In the genomic region with DNA sequence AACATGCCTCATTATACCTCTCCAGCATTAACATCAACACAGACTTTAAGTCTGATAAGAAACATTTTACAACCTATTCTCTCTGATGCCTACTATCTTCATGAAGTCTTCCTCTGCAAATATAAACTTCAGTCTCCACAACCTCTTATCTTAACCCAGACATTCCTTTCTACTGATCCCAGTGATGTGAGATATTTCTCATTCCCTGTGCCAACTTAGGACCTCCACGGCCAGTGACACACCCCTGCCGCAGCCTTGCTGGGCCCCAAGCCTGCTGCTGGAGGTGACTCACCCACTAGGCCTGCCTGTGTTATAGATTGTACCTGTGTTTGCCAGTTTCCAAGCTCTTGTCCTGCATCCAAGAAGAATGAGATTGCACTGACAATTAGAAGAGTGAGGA, we compare ENCODE assay signal across 17 cellular contexts.
DNase-seq lines count a peak whose midpoint lies in the region; ATAC-seq and TF ChIP-seq lines count a peak whose summit lies in the region.
"Had no signal": no experiment of that assay in that cellular context is flagged by ENCODE, and none has a peak within 500 bp of the region (broad histone marks: within the 10 kb centered on the region; RNA-seq: fewer than 3 reads in every experiment).

No MANE protein-coding gene starts in this region.

- no peaks in the 10 kb centered on the region for H3K27me3 Mint-ChIP-seq in progenitor cell of endocrine pancreas
- no peaks in the 10 kb centered on the region for H3K27me3 Mint-ChIP-seq in activated CD8-positive, alpha-beta memory T cell treated with anti-CD3 and anti-CD28 coated beads, Interleukin-2, amount 10 ng/mL, durations not matched to agents 7 days and 5 days
- H3K27me3 Mint-ChIP-seq: CD4-positive, CD25-positive, alpha-beta regulatory T cell; CD8-positive, alpha-beta memory T cell had no signal

- H3F3A ChIP-seq in MM.1S (ENCODE audit: insufficient read depth, low read length): no peaks in the 10 kb centered on the region

- H3K36me3 Mint-ChIP-seq in progenitor cell of endocrine pancreas (ENCODE audit: insufficient read depth): peaks cover 4% of the 10 kb centered on the region
- H3K36me3 Mint-ChIP-seq in activated CD8-positive, alpha-beta memory T cell treated with anti-CD3 and anti-CD28 coated beads, Interleukin-2, amount 10 ng/mL, durations not matched to agents 7 days and 5 days: no peaks in the 10 kb centered on the region
- H3K36me3 Mint-ChIP-seq: CD4-positive, CD25-positive, alpha-beta regulatory T cell; CD8-positive, alpha-beta memory T cell had no signal

- no peaks in the 10 kb centered on the region for H3K36me3 ChIP-seq in MM.1S (replicated peaks; ENCODE audit: insufficient read depth, low read length)
- H3K36me3 ChIP-seq: BE2C had no signal

- no peaks in the 10 kb centered on the region for H3K9me2 ChIP-seq in MM.1S (replicated peaks; ENCODE audit: insufficient read depth, low read length)

- H2AFZ ChIP-seq in MM.1S (ENCODE audit: low read length): no peak overlapping the region

- ATAC-seq in activated CD8-positive, alpha-beta memory T cell treated with anti-CD3 and anti-CD28 coated beads, Interleukin-2, amount 10 ng/mL, durations not matched to agents 7 days and 5 days: no peak
- ATAC-seq: GM12878 had no signal

- H3K4me3 Mint-ChIP-seq in progenitor cell of endocrine pancreas (ENCODE audit: low read depth): no peak overlapping the region
- no peak overlapping the region for H3K4me3 Mint-ChIP-seq in activated CD8-positive, alpha-beta memory T cell treated with anti-CD3 and anti-CD28 coated beads, Interleukin-2, amount 10 ng/mL, durations not matched to agents 7 days and 5 days
- H3K4me3 Mint-ChIP-seq: CD4-positive, CD25-positive, alpha-beta regulatory T cell; CD8-positive, alpha-beta memory T cell had no signal

- H3K79me2 ChIP-seq in MM.1S (ENCODE audit: low read length): no peaks in the 10 kb centered on the region

- no peak overlapping the region for H3K4me2 ChIP-seq in MM.1S (ENCODE audit: low read depth, low read length)

- no peak overlapping the region for H3K27ac ChIP-seq in MM.1S (ENCODE audit: low read length)

- no peaks in the 10 kb centered on the region for H3K9me3 ChIP-seq in MM.1S (replicated peaks; ENCODE audit: insufficient read depth, low read length)
- H3K9me3 ChIP-seq: BE2C had no signal

- H3K9me3 Mint-ChIP-seq in progenitor cell of endocrine pancreas (ENCODE audit: low read depth): peaks cover 54% of the 10 kb centered on the region
- H3K9me3 Mint-ChIP-seq in activated CD8-positive, alpha-beta memory T cell treated with anti-CD3 and anti-CD28 coated beads, Interleukin-2, amount 10 ng/mL, durations not matched to agents 7 days and 5 days (ENCODE audit: low read depth): peaks cover 11% of the 10 kb centered on the region

- peak; percentile 87 for DNase-seq in HT1080 (ENCODE audit: low read depth)
- DNase-seq in astrocyte of the hippocampus (ENCODE audit: low read depth, low spot score): peak; percentile 42
- peak; percentile 3 for DNase-seq in iris pigment epithelial cell (ENCODE audit: low read depth)
- no peak for DNase-seq in MM.1S
- no peak for DNase-seq in progenitor cell of endocrine pancreas (ENCODE audit: low spot score, unreplicated experiment)
- no peak for DNase-seq in activated CD8-positive, alpha-beta memory T cell treated with anti-CD3 and anti-CD28 coated beads, Interleukin-2, amount 10 ng/mL, durations not matched to agents 7 days and 5 days
- DNase-seq: ACHN; BE2C; C1 segment of cervical spinal cord; CD4-positive, CD25-positive, alpha-beta regulatory T cell; CD8-positive, alpha-beta memory T cell; COR-L47; DMS 273 treated with DMSO at 0.1 percent for 48 hours; DMS53; EL; HCEC 1CT had no signal

- H3K4me3 ChIP-seq in MM.1S (ENCODE audit: low read length): no peak overlapping the region
- H3K4me3 ChIP-seq: GM12878 had no signal

- TF ChIP-seq CTCF in MM.1S (IDR thresholded peaks at IDR 0.05; ENCODE audit: low read length): no peak
- no peak for TF ChIP-seq CTCF in progenitor cell of endocrine pancreas (IDR thresholded peaks at IDR 0.05; ENCODE audit: unreplicated experiment)

- H3K27me3 ChIP-seq in MM.1S (replicated peaks; ENCODE audit: insufficient read depth, low read length): no peaks in the 10 kb centered on the region
- H3K27me3 ChIP-seq: BE2C had no signal

- no peak overlapping the region for H3K9ac ChIP-seq in MM.1S (ENCODE audit: low read length)

- no peaks in the 10 kb centered on the region for H4K20me1 ChIP-seq in MM.1S (ENCODE audit: insufficient read depth, low read length)

- H3K4me1 ChIP-seq in MM.1S (ENCODE audit: low read length): no peaks in the 10 kb centered on the region
- H3K4me1 ChIP-seq: BE2C had no signal

- H3K4me1 Mint-ChIP-seq in progenitor cell of endocrine pancreas (ENCODE audit: low read depth): no peaks in the 10 kb centered on the region
- no peaks in the 10 kb centered on the region for H3K4me1 Mint-ChIP-seq in activated CD8-positive, alpha-beta memory T cell treated with anti-CD3 and anti-CD28 coated beads, Interleukin-2, amount 10 ng/mL, durations not matched to agents 7 days and 5 days
- H3K4me1 Mint-ChIP-seq: CD4-positive, CD25-positive, alpha-beta regulatory T cell; CD8-positive, alpha-beta memory T cell had no signal

- CTCF ChIA-PET in activated CD8-positive, alpha-beta memory T cell treated with anti-CD3 and anti-CD28 coated beads, Interleukin-2, amount 10 ng/mL, durations not matched to agents 7 days and 5 days (lab: Charles Lee): no interaction called here

- no peak overlapping the region for H3K27ac Mint-ChIP-seq in progenitor cell of endocrine pancreas
- no peak overlapping the region for H3K27ac Mint-ChIP-seq in activated CD8-positive, alpha-beta memory T cell treated with anti-CD3 and anti-CD28 coated beads, Interleukin-2, amount 10 ng/mL, durations not matched to agents 7 days and 5 days

Comparison
In these comparisons a context has a peak if more than half of its experiments do, and no peak if none do; other contexts are left out.
1. DNase-seq: peak in HT1080 (single experiment), astrocyte of the hippocampus (single experiment) and iris pigment epithelial cell (single experiment); none in MM.1S (single experiment), progenitor cell of endocrine pancreas (single experiment) and activated CD8-positive, alpha-beta memory T cell treated with anti-CD3 and anti-CD28 coated beads, Interleukin-2, amount 10 ng/mL, durations not matched to agents 7 days and 5 days (single experiment).